Comparison of ENCODE assay signal across 11 cellular contexts in the genomic region with DNA sequence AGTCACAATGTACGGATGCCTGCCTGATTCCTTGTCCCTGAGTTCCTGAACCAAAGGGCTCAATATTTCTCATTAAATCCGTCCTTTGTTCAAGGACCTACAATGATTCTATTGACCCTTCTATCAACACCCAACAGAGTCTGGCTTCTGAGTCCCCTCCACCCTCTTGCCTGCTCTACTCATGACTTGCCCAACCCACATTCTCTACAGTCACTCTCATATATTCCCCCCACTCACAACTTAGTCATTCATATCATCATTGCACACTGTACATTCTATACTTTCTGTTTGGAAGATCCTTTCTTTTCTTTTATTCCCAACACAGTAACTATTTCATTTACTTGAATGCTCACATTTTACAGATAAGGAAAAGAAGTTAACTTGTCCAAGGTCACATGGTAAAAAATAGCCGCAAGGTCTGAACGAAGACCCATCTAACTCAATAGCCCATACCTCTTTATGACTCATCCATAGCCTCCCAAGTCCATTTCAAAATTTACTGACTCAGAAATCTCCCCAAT. TPM values are rescaled to one million over a fixed set of nuclear protein-coding genes. Genes with fewer than 3 reads are reported as not detected.
A peak's percentile ranks its signal among the peaks of the same experiment; 100 is the strongest.
DNase-seq lines count a peak whose midpoint lies in the region; ATAC-seq and TF ChIP-seq lines count a peak whose summit lies in the region.
"Had no signal": no experiment of that assay in that cellular context is flagged by ENCODE, and none has a peak within 500 bp of the region (broad histone marks: within the 10 kb centered on the region; RNA-seq: fewer than 3 reads in every experiment).

No MANE protein-coding gene starts in this region.

- H3K27me3 ChIP-seq in adipocyte (replicated peaks; ENCODE audit: control insufficient read depth, insufficient read depth, low read length), result no peaks in the 10 kb centered on the region
- no peaks in the 10 kb centered on the region for H3K27me3 ChIP-seq in testis

- H3K36me3 ChIP-seq in adipocyte (ENCODE audit: control insufficient read depth, insufficient read depth, low read length, severe bottlenecking) (peaks cover 3% of the 10 kb centered on the region), testis (ENCODE audit: low read depth, missing control alignments) (no peaks in the 10 kb centered on the region)

- H3K36me3 Mint-ChIP-seq in activated CD8-positive, alpha-beta T cell treated with anti-CD3 and anti-CD28 coated beads for 36 hours (ENCODE audit: low read depth), result peaks cover 42% of the 10 kb centered on the region
- H3K36me3 Mint-ChIP-seq in activated CD8-positive, alpha-beta T cell treated with anti-CD3 and anti-CD28 coated beads, Interleukin-2, amount 10 ng/mL, durations not matched to agents 7 days and 5 days (ENCODE audit: low read depth), result peaks cover 25% of the 10 kb centered on the region
- H3K36me3 Mint-ChIP-seq in naive thymus-derived CD8-positive, alpha-beta T cell, result peaks cover 0 to 23% (median 9%) of the 10 kb centered on the region in 3 donors

- 56 to 84% methylated on average over 4 of the region's 4 CpGs for WGBS in testis, 2 donors

- H3K9me3 ChIP-seq in adipocyte (ENCODE audit: control insufficient read depth, low read length), result no peaks in the 10 kb centered on the region
- no peaks in the 10 kb centered on the region for H3K9me3 ChIP-seq in testis
- H3K9me3 ChIP-seq: heart left ventricle had no signal

- no peaks in the 10 kb centered on the region for H3K9me3 Mint-ChIP-seq in activated CD8-positive, alpha-beta T cell treated with anti-CD3 and anti-CD28 coated beads for 36 hours
- no peaks in the 10 kb centered on the region for H3K9me3 Mint-ChIP-seq in activated CD8-positive, alpha-beta T cell treated with anti-CD3 and anti-CD28 coated beads, Interleukin-2, amount 10 ng/mL, durations not matched to agents 7 days and 5 days (ENCODE audit: insufficient read depth)
- H3K9me3 Mint-ChIP-seq in naive thymus-derived CD8-positive, alpha-beta T cell, result no peaks in the 10 kb centered on the region

- no peak for TF ChIP-seq POLR2A in testis (IDR thresholded peaks at IDR 0.05)

- POLR2A ChIA-PET in activated CD8-positive, alpha-beta T cell treated with anti-CD3 and anti-CD28 coated beads for 36 hours (lab: Charles Lee), result interaction anchor here (1.3 to 4.6 kb wide), 3 partner anchors 10 to 120 kb away, joined by 3 to 35 read pairs (median 6); a partner anchor contains a TSS
- POLR2A ChIA-PET in activated CD8-positive, alpha-beta T cell treated with anti-CD3 and anti-CD28 coated beads, Interleukin-2, amount 10 ng/mL, durations not matched to agents 7 days and 5 days (lab: Charles Lee), result no interaction called here
- POLR2A ChIA-PET in naive thymus-derived CD8-positive, alpha-beta T cell (lab: Charles Lee), result no interaction called here

- H3K4me1 ChIP-seq in adipocyte (ENCODE audit: control insufficient read depth, insufficient read depth, low read length), result peaks cover 52% of the 10 kb centered on the region
- peaks cover 18% of the 10 kb centered on the region for H3K4me1 ChIP-seq in testis

- peak overlapping the region; percentile 14 for H3K4me3 Mint-ChIP-seq in activated CD8-positive, alpha-beta T cell treated with anti-CD3 and anti-CD28 coated beads for 36 hours
- H3K4me3 Mint-ChIP-seq in activated CD8-positive, alpha-beta T cell treated with anti-CD3 and anti-CD28 coated beads, Interleukin-2, amount 10 ng/mL, durations not matched to agents 7 days and 5 days, result no peak overlapping the region
- no peak overlapping the region for H3K4me3 Mint-ChIP-seq in naive thymus-derived CD8-positive, alpha-beta T cell

- TF ChIP-seq CTCF in activated CD8-positive, alpha-beta T cell treated with anti-CD3 and anti-CD28 coated beads for 36 hours (IDR thresholded peaks at IDR 0.05), result no peak
- no peak for TF ChIP-seq CTCF in testis (IDR thresholded peaks at IDR 0.05)

- peak; percentile 7 for DNase-seq in activated CD8-positive, alpha-beta T cell treated with anti-CD3 and anti-CD28 coated beads for 36 hours
- no peak for DNase-seq in activated CD8-positive, alpha-beta T cell treated with anti-CD3 and anti-CD28 coated beads, Interleukin-2, amount 10 ng/mL, durations not matched to agents 7 days and 5 days
- DNase-seq in adipocyte (ENCODE audit: low read depth) (peak; percentile 37), head of caudate nucleus (peak in 30 of 42 donors; percentile 18 to 79 (median 47)), testis (no peak), GOT3 (lab: John Stamatoyannopoulos, UW) (no peak)
- peak; percentile 17 for DNase-seq in stimulated activated naive CD8-positive, alpha-beta T cell treated with anti-CD3 and anti-CD28 coated beads, Interleukin-15, Interleukin-2, amounts not matched to agents 100 U/mL and 50 U/mL, for 24 hours
- DNase-seq in naive thymus-derived CD8-positive, alpha-beta T cell, result no peak
- DNase-seq: aorta, heart left ventricle, NCI-H2029 had no signal

- intact Hi-C loops in activated CD8-positive, alpha-beta T cell treated with anti-CD3 and anti-CD28 coated beads for 36 hours (cut with micrococcal nuclease), result no loop called here
- intact Hi-C loops in head of caudate nucleus (cut with DNase I), result no loop called here
- intact Hi-C loops in testis (cut with DNase I; ENCODE audit: low total_unique reads), result no loop called here

- peak overlapping the region; percentile 57 for H3K27ac Mint-ChIP-seq in activated CD8-positive, alpha-beta T cell treated with anti-CD3 and anti-CD28 coated beads for 36 hours
- no peak overlapping the region for H3K27ac Mint-ChIP-seq in activated CD8-positive, alpha-beta T cell treated with anti-CD3 and anti-CD28 coated beads, Interleukin-2, amount 10 ng/mL, durations not matched to agents 7 days and 5 days
- H3K27ac Mint-ChIP-seq in naive thymus-derived CD8-positive, alpha-beta T cell, result no peak overlapping the region

- H3K4me1 Mint-ChIP-seq in activated CD8-positive, alpha-beta T cell treated with anti-CD3 and anti-CD28 coated beads for 36 hours (ENCODE audit: low read depth), result peaks cover 58% of the 10 kb centered on the region
- peaks cover 34% of the 10 kb centered on the region for H3K4me1 Mint-ChIP-seq in activated CD8-positive, alpha-beta T cell treated with anti-CD3 and anti-CD28 coated beads, Interleukin-2, amount 10 ng/mL, durations not matched to agents 7 days and 5 days (ENCODE audit: low read depth)
- peaks cover 22 to 46% (median 30%) of the 10 kb centered on the region in 4 donors for H3K4me1 Mint-ChIP-seq in naive thymus-derived CD8-positive, alpha-beta T cell

- no peak overlapping the region for H3K27ac ChIP-seq in testis

- ATAC-seq in activated CD8-positive, alpha-beta T cell treated with anti-CD3 and anti-CD28 coated beads for 36 hours, result peak; percentile 58
- ATAC-seq in activated CD8-positive, alpha-beta T cell treated with anti-CD3 and anti-CD28 coated beads, Interleukin-2, amount 10 ng/mL, durations not matched to agents 7 days and 5 days, result no peak
- peak; percentile 85 for ATAC-seq in stimulated activated naive CD8-positive, alpha-beta T cell treated with anti-CD3 and anti-CD28 coated beads, Interleukin-15, Interleukin-2, amounts not matched to agents 100 U/mL and 50 U/mL, for 24 hours
- no peak for ATAC-seq in naive thymus-derived CD8-positive, alpha-beta T cell
- ATAC-seq: heart left ventricle had no signal

- no peak overlapping the region for H3K9ac ChIP-seq in adipocyte (ENCODE audit: low read length)

- H3K4me3 ChIP-seq in adipocyte (ENCODE audit: low read length) (peak overlapping the region; percentile 99), testis (no peak overlapping the region)
- H3K4me3 ChIP-seq: heart left ventricle had no signal

- CTCF ChIA-PET in activated CD8-positive, alpha-beta T cell treated with anti-CD3 and anti-CD28 coated beads for 36 hours (lab: Charles Lee), result interaction anchor here (4.3 kb wide), 1 partner anchor 46 kb away, joined by 21 read pairs; no protein-coding TSS in a partner anchor
- CTCF ChIA-PET in activated CD8-positive, alpha-beta T cell treated with anti-CD3 and anti-CD28 coated beads, Interleukin-2, amount 10 ng/mL, durations not matched to agents 7 days and 5 days (lab: Charles Lee), result interaction anchor here (0.8 kb wide), 1 partner anchor 9 kb away, joined by 3 read pairs; no protein-coding TSS in a partner anchor

- H3K27me3 Mint-ChIP-seq in activated CD8-positive, alpha-beta T cell treated with anti-CD3 and anti-CD28 coated beads for 36 hours, result no peaks in the 10 kb centered on the region
- no peaks in the 10 kb centered on the region for H3K27me3 Mint-ChIP-seq in activated CD8-positive, alpha-beta T cell treated with anti-CD3 and anti-CD28 coated beads, Interleukin-2, amount 10 ng/mL, durations not matched to agents 7 days and 5 days (ENCODE audit: low read depth)
- peaks cover 0 to 30% (median 0%) of the 10 kb centered on the region in 5 donors for H3K27me3 Mint-ChIP-seq in naive thymus-derived CD8-positive, alpha-beta T cell

RNA-seq across cellular contexts. Expression of a gene that starts 3.6 kb away (rescaled TPM):
- 10 to 100 TPM; 16.1 to 17.3 TPM for total RNA-seq in activated CD8-positive, alpha-beta T cell treated with anti-CD3 and anti-CD28 coated beads for 36 hours
- total RNA-seq in activated CD8-positive, alpha-beta T cell treated with anti-CD3 and anti-CD28 coated beads, Interleukin-2, amount 10 ng/mL, durations not matched to agents 7 days and 5 days, result 10 to 100 TPM; 10.3 to 12.1 TPM
- 10 to 100 TPM; 23.1 to 31.5 TPM for total RNA-seq in testis
- polyA plus RNA-seq in testis (ENCODE audit: insufficient read depth, low read depth, low replicate concordance), result 30.3 TPM
- total RNA-seq in naive thymus-derived CD8-positive, alpha-beta T cell, result 10 to 100 TPM; 10.6 to 11.3 TPM
- polyA plus RNA-seq in naive thymus-derived CD8-positive, alpha-beta T cell, result 1 to 10 TPM in 1 of 3 donors, under 1 TPM in 2; 0.16 to 1.2 (median 0.37) TPM

Comparison
In these comparisons a context has a peak if more than half of its experiments do, and no peak if none do; other contexts are left out.
1. ATAC-seq: peak in activated CD8-positive, alpha-beta T cell treated with anti-CD3 and anti-CD28 coated beads for 36 hours (single experiment) and stimulated activated naive CD8-positive, alpha-beta T cell treated with anti-CD3 and anti-CD28 coated beads, Interleukin-15, Interleukin-2, amounts not matched to agents 100 U/mL and 50 U/mL, for 24 hours (single experiment); none in activated CD8-positive, alpha-beta T cell treated with anti-CD3 and anti-CD28 coated beads, Interleukin-2, amount 10 ng/mL, durations not matched to agents 7 days and 5 days (single experiment) and naive thymus-derived CD8-positive, alpha-beta T cell (0 of 2).
2. DNase-seq: peak in activated CD8-positive, alpha-beta T cell treated with anti-CD3 and anti-CD28 coated beads for 36 hours (single experiment), adipocyte (single experiment), head of caudate nucleus (30 of 42) and stimulated activated naive CD8-positive, alpha-beta T cell treated with anti-CD3 and anti-CD28 coated beads, Interleukin-15, Interleukin-2, amounts not matched to agents 100 U/mL and 50 U/mL, for 24 hours (single experiment); none in activated CD8-positive, alpha-beta T cell treated with anti-CD3 and anti-CD28 coated beads, Interleukin-2, amount 10 ng/mL, durations not matched to agents 7 days and 5 days (single experiment), testis (single experiment), naive thymus-derived CD8-positive, alpha-beta T cell (0 of 10) and GOT3 (single experiment).